Comparison of ENCODE assay signal across 8 cellular contexts in the genomic region with DNA sequence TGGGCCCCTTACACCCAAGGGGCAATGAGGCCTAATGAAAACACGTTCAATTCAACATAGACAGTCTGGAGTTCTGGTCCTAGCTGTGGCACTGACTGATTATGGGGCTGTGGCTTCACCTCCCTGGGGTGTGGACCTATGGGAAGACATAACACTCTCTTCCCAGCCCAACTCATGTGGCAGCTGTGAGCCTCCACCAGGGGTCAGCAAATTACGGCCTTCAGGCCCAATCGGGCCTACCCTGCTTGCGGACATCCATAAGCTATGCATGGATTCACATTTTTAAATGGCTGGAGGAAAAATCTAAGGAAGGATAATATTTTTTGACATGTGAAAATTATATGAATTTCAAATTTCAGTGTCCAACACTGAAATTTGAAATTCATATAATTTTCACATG.
DNase-seq lines count a peak whose midpoint lies in the region; ATAC-seq and TF ChIP-seq lines count a peak whose summit lies in the region.

No MANE protein-coding gene starts in this region.

- H3K9me2 ChIP-seq in SK-N-SH: no peaks in the 10 kb centered on the region

- CTCF ChIA-PET in SK-N-SH (lab: Yijun Ruan, JAX): no interaction called here
- CTCF ChIA-PET in CD8-positive, alpha-beta T cell (lab: Charles Lee): interaction anchor here (1.0 to 4.5 kb wide), 4 partner anchors 67 to 109 kb away, joined by 5 to 33 read pairs (median 6); partner anchors contain the start of gene LOXHD1

- no peaks in the 10 kb centered on the region for H3F3A ChIP-seq in SK-N-SH (replicated peaks; ENCODE audit: insufficient read depth)

- no peaks in the 10 kb centered on the region for H4K20me1 ChIP-seq in SK-N-SH (ENCODE audit: insufficient read depth)

- H3K27ac Mint-ChIP-seq in CD8-positive, alpha-beta T cell: no peak overlapping the region

- no peak overlapping the region for H3K27ac ChIP-seq in SK-N-SH (ENCODE audit: low read depth in 2 of 2, low read length in 1 of 2)
- H3K27ac ChIP-seq in ovary: no peak overlapping the region
- no peak overlapping the region for H3K27ac ChIP-seq in CD8-positive, alpha-beta T cell (ENCODE audit: low read depth, low read length)

- no peak overlapping the region for H3K4me3 ChIP-seq in SK-N-SH (ENCODE audit: low read depth in 2 of 2, low read length in 1 of 2)
- no peak overlapping the region for H3K4me3 ChIP-seq in ovary
- H3K4me3 ChIP-seq in CD8-positive, alpha-beta T cell (ENCODE audit: low read depth, low read length): no peak overlapping the region

- H3K4me1 ChIP-seq in SK-N-SH (ENCODE audit: control insufficient read depth in 1 of 2, insufficient read depth in 2 of 2, low read depth in 1 of 2, low read length in 1 of 2): no peaks in the 10 kb centered on the region
- H3K4me1 ChIP-seq in ovary (ENCODE audit: insufficient read depth): no peaks in the 10 kb centered on the region
- no peaks in the 10 kb centered on the region for H3K4me1 ChIP-seq in CD8-positive, alpha-beta T cell (ENCODE audit: insufficient read depth, low read length)

- H2AFZ ChIP-seq in SK-N-SH (ENCODE audit: low read depth): no peak overlapping the region

- H3K9me3 Mint-ChIP-seq in CD8-positive, alpha-beta T cell: no peaks in the 10 kb centered on the region

- POLR2A ChIA-PET in SK-N-SH (lab: Yijun Ruan, JAX): no interaction called here
- POLR2A ChIA-PET in CD8-positive, alpha-beta T cell (lab: Charles Lee): interaction anchor here (1.0 kb wide), 1 partner anchor 166 kb away, joined by 3 read pairs; no protein-coding TSS in a partner anchor

- H3K9ac ChIP-seq in SK-N-SH: no peak overlapping the region

- TF ChIP-seq EP300 in SK-N-SH (IDR thresholded peaks at IDR 0.05; ENCODE audit: borderline replicate concordance in 1 of 2, low read depth in 1 of 2, low read length in 1 of 2) (no peak), ovary (IDR thresholded peaks at IDR 0.05) (no peak)

- H3K9me3 ChIP-seq in SK-N-SH (no peaks in the 10 kb centered on the region), ovary (no peaks in the 10 kb centered on the region)
- H3K9me3 ChIP-seq in CD8-positive, alpha-beta T cell (ENCODE audit: low read length): no peaks in the 10 kb centered on the region

- TF ChIP-seq POLR2A in ovary (IDR thresholded peaks at IDR 0.05): no peak

- DNase-seq in COLO829 (ENCODE audit: low spot score) (peak; percentile 37), SK-N-SH (peak; percentile 45), hypothalamus (lab: John Stamatoyannopoulos, UW) (peak in 35 of 51 donors; percentile 2 to 74 (median 34)), LoVo (ENCODE audit: low spot score) (no peak), ovary (no peak)
- DNase-seq in CD8-positive, alpha-beta T cell: no peak

- H3K36me3 ChIP-seq in SK-N-SH (replicated peaks in 1 of 2; ENCODE audit: control insufficient read depth in 1 of 2, insufficient read depth in 2 of 2, low read length in 1 of 2): no peaks in the 10 kb centered on the region
- no peaks in the 10 kb centered on the region for H3K36me3 ChIP-seq in ovary
- no peaks in the 10 kb centered on the region for H3K36me3 ChIP-seq in CD8-positive, alpha-beta T cell (ENCODE audit: insufficient read depth, low read length)

- peak; percentile 91 for ATAC-seq in GM19351 (IDR thresholded peaks at IDR 0.05; ENCODE audit: unreplicated experiment)
- ATAC-seq in CD8-positive, alpha-beta T cell: no peak
- no peak for ATAC-seq in HG03045 (IDR thresholded peaks at IDR 0.05; ENCODE audit: unreplicated experiment)

- no peak overlapping the region for H3K4me3 Mint-ChIP-seq in CD8-positive, alpha-beta T cell

- H3K4me1 Mint-ChIP-seq in CD8-positive, alpha-beta T cell (ENCODE audit: low read depth): no peaks in the 10 kb centered on the region

- TF ChIP-seq CTCF in SK-N-SH (IDR thresholded peaks at IDR 0.05): peak; percentile 44
- no peak for TF ChIP-seq CTCF in ovary (IDR thresholded peaks at IDR 0.05)
- TF ChIP-seq CTCF in CD8-positive, alpha-beta T cell (IDR thresholded peaks at IDR 0.05): no peak

- H3K27me3 Mint-ChIP-seq in CD8-positive, alpha-beta T cell (ENCODE audit: low read depth): no peaks in the 10 kb centered on the region

- intact Hi-C loops in ovary (cut with DNase I): no loop called here
- intact Hi-C loops in CD8-positive, alpha-beta T cell (cut with DNase I, micrococcal nuclease): loop anchor here in 1 of 2 experiments (2.0 kb wide), 1 partner anchor 103 kb away; no protein-coding TSS in a partner anchor

- H3K27me3 ChIP-seq in SK-N-SH (ENCODE audit: insufficient read depth) (no peaks in the 10 kb centered on the region), ovary (no peaks in the 10 kb centered on the region)
- H3K27me3 ChIP-seq in CD8-positive, alpha-beta T cell (ENCODE audit: insufficient read depth, low read length): no peaks in the 10 kb centered on the region

- peak; percentile 30; the same call in 1 of the 2 replicates for TF ChIP-seq RAD21 in SK-N-SH (IDR thresholded peaks at IDR 0.05; ENCODE audit: low read length)

- no peak overlapping the region for H3K4me2 ChIP-seq in SK-N-SH

- H3K79me2 ChIP-seq in SK-N-SH (ENCODE audit: insufficient read depth): no peaks in the 10 kb centered on the region

- 40% methylated on average over 4 of the region's 4 CpGs for WGBS in SK-N-SH (ENCODE audit: low lambda C conversion rate)
- 58 to 67% (median 59%) methylated on average over 4 of the region's 4 CpGs for WGBS in ovary, 3 donors

- no peaks in the 10 kb centered on the region for H3K36me3 Mint-ChIP-seq in CD8-positive, alpha-beta T cell

TF ChIP-seq in SK-N-SH, 30 proteins besides CTCF, POLR2A, EP300 and RAD21:
- TF ChIP-seq MEF2A (IDR thresholded peaks at IDR 0.05; ENCODE audit: borderline replicate concordance, low read depth) (no peak), PBX3 (IDR thresholded peaks at IDR 0.05) (no peak), SMC3 (IDR thresholded peaks at IDR 0.05; ENCODE audit: low read depth, low read length) (peak; percentile 15; the same call in 1 of the 2 replicates)

Comparison
In these comparisons a context has a peak if more than half of its experiments do, and no peak if none do; other contexts are left out.
1. DNase-seq: peak in COLO829 (single experiment), SK-N-SH (single experiment) and hypothalamus (35 of 51); none in LoVo (single experiment), ovary (0 of 5) and CD8-positive, alpha-beta T cell (0 of 7).